ENCODE assay signal across 8 cellular contexts in genomic region chr5:113378960-113379541, GRCh38. TPM values are rescaled to one million over a fixed set of nuclear protein-coding genes. Genes with fewer than 3 reads are reported as not detected.
A peak's percentile ranks its signal among the peaks of the same experiment; 100 is the strongest.
DNase-seq lines count a peak whose midpoint lies in the region; ATAC-seq, FAIRE-seq and TF ChIP-seq lines count a peak whose summit lies in the region.

No MANE protein-coding gene starts in this region.

- no peaks in the 10 kb centered on the region for H3K36me3 ChIP-seq in WERI-Rb-1
- no peaks in the 10 kb centered on the region for H3K36me3 ChIP-seq in breast epithelium
- H3K36me3 ChIP-seq in kidney (ENCODE audit: control insufficient read depth in 1 of 2, insufficient read depth in 2 of 2, low read length in 2 of 2), result no peaks in the 10 kb centered on the region

- no peak overlapping the region for H3K9ac ChIP-seq in kidney (ENCODE audit: low read length in 2 of 2)

- intact Hi-C loops in breast epithelium (cut with DNase I; ENCODE audit: low total_unique reads), result loop anchor here (10.0 kb wide), 1 partner anchor 126 kb away; no protein-coding TSS in a partner anchor
- intact Hi-C loops in kidney (cut with DNase I), result no loop called here

- TF ChIP-seq CTCF in WERI-Rb-1 (IDR thresholded peaks at IDR 0.05; ENCODE audit: low read depth, low read length) (peak; percentile 74; the same call in 1 of the 2 replicates), breast epithelium (IDR thresholded peaks at IDR 0.05) (peak; percentile 39 to 53 (median 53)), kidney (IDR thresholded peaks at IDR 0.05; ENCODE audit: borderline replicate concordance, extremely low read depth, insufficient read depth) (peak; percentile 68)

- H3K27ac ChIP-seq in WERI-Rb-1 (no peak overlapping the region), breast epithelium (no peak overlapping the region), kidney (ENCODE audit: low read depth in 2 of 2, low read length in 2 of 2) (no peak overlapping the region)

- H3K4me1 ChIP-seq in breast epithelium (no peaks in the 10 kb centered on the region), kidney (ENCODE audit: control insufficient read depth in 1 of 2, insufficient read depth in 1 of 2, low read depth in 1 of 2, low read length in 2 of 2) (no peaks in the 10 kb centered on the region)

- peak; percentile 80 for ATAC-seq in HG02642 (IDR thresholded peaks at IDR 0.05; ENCODE audit: poor library complexity, unreplicated experiment)

- H3K27me3 ChIP-seq in WERI-Rb-1 (ENCODE audit: insufficient read depth, low read depth, severe bottlenecking) (no peaks in the 10 kb centered on the region), breast epithelium (no peaks in the 10 kb centered on the region)

- TF ChIP-seq POLR2A in breast epithelium (IDR thresholded peaks at IDR 0.05), result no peak

- H3K9me3 ChIP-seq in WERI-Rb-1 (ENCODE audit: severe bottlenecking) (no peaks in the 10 kb centered on the region), breast epithelium (no peaks in the 10 kb centered on the region), kidney (ENCODE audit: control insufficient read depth in 1 of 2, low read length in 2 of 2) (no peaks in the 10 kb centered on the region)

- DNase-seq in DMS79 treated with DMSO at 0.1 percent for 48 hours (lab: John Stamatoyannopoulos, UW) (peak; percentile 31), DMS79 (lab: John Stamatoyannopoulos, UW) (no peak), NCI-H1694 treated with DMSO at 0.1 percent for 48 hours (lab: John Stamatoyannopoulos, UW) (peak; percentile 50), WERI-Rb-1 (peak; percentile 69), breast epithelium (ENCODE audit: low spot score in 2 of 2) (peak in 1 of 2 donors; percentile 24), kidney (no peak)
- DNase-seq in stimulated activated CD4-positive, alpha-beta T cell treated with anti-CD3 and anti-CD28 coated beads, Interleukin-4, amount 100 ng/mL, for 4 hours, result peak; percentile 38 to 48

- H3K4me3 ChIP-seq in WERI-Rb-1 (ENCODE audit: low read depth, low read length), result no peak overlapping the region
- no peak overlapping the region for H3K4me3 ChIP-seq in breast epithelium
- no peak overlapping the region for H3K4me3 ChIP-seq in kidney (ENCODE audit: low read length in 2 of 2)

- FAIRE-seq in kidney (lab: Jason Lieb, UNC), result peak; percentile 78

RNA-seq across cellular contexts. Expression of gene TSSK1B, which starts 55.7 kb away (rescaled TPM):
- total RNA-seq in breast epithelium (under 1 TPM; 0.32 to 0.73 (median 0.33) TPM), kidney (0.13 TPM)
- not detected for polyA plus RNA-seq in kidney (ENCODE audit: insufficient read depth, low read depth, low replicate concordance)

Comparison
In these comparisons a context has a peak if more than half of its experiments do, and no peak if none do; other contexts are left out.
1. DNase-seq: peak in DMS79 treated with DMSO at 0.1 percent for 48 hours (single experiment), NCI-H1694 treated with DMSO at 0.1 percent for 48 hours (single experiment), WERI-Rb-1 (single experiment) and stimulated activated CD4-positive, alpha-beta T cell treated with anti-CD3 and anti-CD28 coated beads, Interleukin-4, amount 100 ng/mL, for 4 hours (2 of 2); none in DMS79 (single experiment) and kidney (single experiment).
2. Peak in every context shown above with its lines, with median percentiles within 50 percentile points of each other: CTCF ChIP-seq.